ENCODE assay signal across 8 cellular contexts in genomic region chr2:109173311-109174171, GRCh38. TPM values are rescaled to one million over a fixed set of nuclear protein-coding genes. Genes with fewer than 3 reads are reported as not detected.
DNase-seq lines count a peak whose midpoint lies in the region; ATAC-seq and TF ChIP-seq lines count a peak whose summit lies in the region.

No MANE protein-coding gene starts in this region.

- peaks cover 75% of the 10 kb centered on the region for H3K4me1 ChIP-seq in left ventricle myocardium inferior

- peaks cover 10% of the 10 kb centered on the region for H3K9me3 ChIP-seq in left ventricle myocardium inferior (replicated peaks)

- H3K4me3 ChIP-seq in left ventricle myocardium inferior (peak overlapping the region; percentile 39), skin epidermis (no peak overlapping the region)

- intact Hi-C loops in left ventricle myocardium inferior (cut with micrococcal nuclease) = no loop called here

- no peaks in the 10 kb centered on the region for H3K36me3 ChIP-seq in left ventricle myocardium inferior

- peak overlapping the region; percentile 42; the same call in 1 of the 2 replicates for H3K27ac ChIP-seq in VCaP
- H3K27ac ChIP-seq in left ventricle myocardium inferior (replicated peaks) = peak overlapping the region; percentile 90
- peak overlapping the region in 16 of 21 experiments; percentile 11 to 81 (median 61) for H3K27ac ChIP-seq in skin epidermis

- no peaks in the 10 kb centered on the region for H3K27me3 ChIP-seq in left ventricle myocardium inferior (ENCODE audit: low read depth)

- DNase-seq in GM03348 (ENCODE audit: low spot score) (peak; percentile 87), left ventricle myocardium inferior (peak; percentile 70)
- no peak for DNase-seq in activated effector memory CD4-positive, alpha-beta T cell treated with Interleukin-2 at 50 U/mL for 16 hours

- no peak for TF ChIP-seq CTCF in VCaP (conservative IDR thresholded peaks at IDR 0.05)
- TF ChIP-seq CTCF in left ventricle myocardium inferior (IDR thresholded peaks at IDR 0.05; ENCODE audit: borderline replicate concordance) = no peak

- no peak for ATAC-seq in GM18511 (IDR thresholded peaks at IDR 0.05; ENCODE audit: unreplicated experiment)
- ATAC-seq in GM21825 (IDR thresholded peaks at IDR 0.05; ENCODE audit: unreplicated experiment) = no peak
- no peak for ATAC-seq in HG02571 (IDR thresholded peaks at IDR 0.05; ENCODE audit: unreplicated experiment)

RNA-seq across cellular contexts. Expression of gene SH3RF3, which starts 44.5 kb away (rescaled TPM):
- total RNA-seq in left ventricle myocardium inferior = 7.9 TPM
